20 cellular contexts compared by ENCODE assay signal in the genomic region with DNA sequence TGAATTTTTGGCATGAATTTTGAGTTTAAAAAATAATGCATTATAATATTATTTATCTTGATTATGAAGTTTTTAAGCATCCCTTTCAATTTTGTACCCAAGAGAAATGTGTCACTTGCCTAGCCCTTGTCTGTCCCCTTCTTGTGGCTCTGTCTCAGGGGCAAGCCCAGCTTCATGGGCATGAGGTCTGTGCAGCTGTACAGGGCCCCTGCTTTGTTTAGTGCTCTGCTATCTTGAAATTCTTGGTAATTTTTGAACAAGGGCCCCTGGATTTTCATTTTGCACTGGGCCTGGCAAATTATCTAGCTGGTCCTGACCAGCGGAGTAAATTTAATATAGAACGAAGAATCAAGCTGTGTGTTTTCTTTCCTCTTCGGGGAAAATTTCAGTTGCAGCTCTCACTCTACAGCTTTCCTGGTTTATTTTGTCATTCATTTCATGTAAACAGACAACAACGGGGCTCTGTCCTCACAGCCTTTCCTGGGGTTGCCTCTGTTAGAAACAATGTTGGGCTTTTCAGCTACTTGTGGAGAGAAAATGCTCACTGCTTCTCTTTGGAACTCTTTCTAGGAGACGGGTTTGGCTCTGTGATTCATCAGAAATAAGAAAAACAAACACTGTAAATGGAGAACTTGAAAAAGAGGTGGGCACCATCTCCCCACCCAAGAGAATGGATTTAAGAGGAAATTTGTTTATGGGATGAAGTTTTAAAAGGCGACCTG. TPM values are rescaled to one million over a fixed set of nuclear protein-coding genes. Genes with fewer than 3 reads are reported as not detected.
DNase-seq lines count a peak whose midpoint lies in the region; ATAC-seq, FAIRE-seq and TF ChIP-seq lines count a peak whose summit lies in the region.
"Had no signal": no experiment of that assay in that cellular context is flagged by ENCODE, and none has a peak within 500 bp of the region (broad histone marks: within the 10 kb centered on the region; RNA-seq: fewer than 3 reads in every experiment).

No MANE protein-coding gene starts in this region.

- H3K23me2 ChIP-seq in H9 (ENCODE audit: insufficient read length, low read depth, low read length, poor library complexity, severe bottlenecking): no peaks in the 10 kb centered on the region

- no peak overlapping the region for H3K4me3 Mint-ChIP-seq in H9
- no peak overlapping the region for H3K4me3 Mint-ChIP-seq in astrocyte (ENCODE audit: unreplicated experiment)
- H3K4me3 Mint-ChIP-seq in osteocyte (ENCODE audit: unreplicated experiment): no peak overlapping the region
- H3K4me3 Mint-ChIP-seq: activated naive CD4-positive, alpha-beta T cell treated with anti-CD3 and anti-CD28 coated beads for 36 hours; central memory CD8-positive, alpha-beta T cell had no signal

- no peaks in the 10 kb centered on the region for H3K9me2 ChIP-seq in hepatocyte (replicated peaks; ENCODE audit: insufficient read depth)

- no CpG with 5 or more reads among the region's 6 CpGs for WGBS in H9 (ENCODE audit: extremely low coverage, insufficient read length, low lambda C conversion rate)
- WGBS in hepatocyte (ENCODE audit: low lambda C conversion rate, missing lambda C conversion rate): 43% methylated on average over 6 of the region's 6 CpGs

- H3K56ac ChIP-seq in H9 (ENCODE audit: insufficient read length, low read depth, low read length): no peak overlapping the region

- H3K27ac Mint-ChIP-seq in H9: peak overlapping the region; percentile 89 to 98 (median 95); a peak in 6 of 7 replicates
- peak overlapping the region; percentile 68 for H3K27ac Mint-ChIP-seq in astrocyte (ENCODE audit: unreplicated experiment)
- H3K27ac Mint-ChIP-seq in osteocyte (ENCODE audit: unreplicated experiment): peak overlapping the region; percentile 75
- H3K27ac Mint-ChIP-seq: activated naive CD4-positive, alpha-beta T cell treated with anti-CD3 and anti-CD28 coated beads for 36 hours had no signal

- H3K14ac ChIP-seq in H9 (ENCODE audit: insufficient read depth, low read length): no peak overlapping the region

- H3K4me2 ChIP-seq in H9 (ENCODE audit: insufficient read depth, insufficient read length, low read length) (no peak overlapping the region), astrocyte (ENCODE audit: low read length) (peak overlapping the region; percentile 69), hepatocyte (peak overlapping the region; percentile 23)

- H3K4me1 ChIP-seq in H9 (ENCODE audit: insufficient read depth, low read length): peaks cover under 1% of the 10 kb centered on the region; the same call in 1 of the 2 replicates
- H3K4me1 ChIP-seq in astrocyte (ENCODE audit: insufficient read depth, low read length): peaks cover 12% of the 10 kb centered on the region
- H3K4me1 ChIP-seq in hepatocyte (ENCODE audit: insufficient read depth): peaks cover 27% of the 10 kb centered on the region

- no peak overlapping the region for H4K91ac ChIP-seq in H9 (ENCODE audit: insufficient read length, low read depth, low read length)

- H3K4ac ChIP-seq in H9 (ENCODE audit: low read depth, low read length): no peak overlapping the region; the same call in 1 of the 2 replicates

- peaks cover 0 to 4% (median 0%) of the 10 kb centered on the region in 3 experiments; a peak in 1 of 7 replicates for H3K36me3 Mint-ChIP-seq in H9 (ENCODE audit: insufficient read depth in 1 of 3, low read depth in 3 of 3)
- no peaks in the 10 kb centered on the region for H3K36me3 Mint-ChIP-seq in astrocyte (ENCODE audit: low read depth, unreplicated experiment)
- H3K36me3 Mint-ChIP-seq in osteocyte (ENCODE audit: unreplicated experiment): no peaks in the 10 kb centered on the region

- H3K4me3 ChIP-seq in astrocyte (ENCODE audit: insufficient read depth, low read depth, low read length): peak overlapping the region; percentile 17
- no peak overlapping the region for H3K4me3 ChIP-seq in hepatocyte
- H3K4me3 ChIP-seq: heart right ventricle, thoracic aorta had no signal

- H3T11ph ChIP-seq in H9 (ENCODE audit: low read length): no peak overlapping the region

- no peak overlapping the region for H2BK12ac ChIP-seq in H9 (ENCODE audit: insufficient read length, low read depth, low read length)

- H2AFZ ChIP-seq in H9 (ENCODE audit: low read length) (no peak overlapping the region), astrocyte (ENCODE audit: low read depth, low read length) (peak overlapping the region; percentile 59), hepatocyte (no peak overlapping the region)

- H3K18ac ChIP-seq in H9 (ENCODE audit: insufficient read length, low read depth, low read length): no peak overlapping the region

- DNase-seq in H9: no peak
- peak; percentile 25 for DNase-seq in astrocyte (ENCODE audit: low read depth)
- DNase-seq in hepatocyte (ENCODE audit: low spot score): peak; percentile 23
- DNase-seq in osteocyte (ENCODE audit: extremely low spot score, unreplicated experiment): no peak
- no peak for DNase-seq in NCI-H2196 treated with DMSO at 0.1 percent for 48 hours (lab: John Stamatoyannopoulos, UW; ENCODE audit: unreplicated experiment)
- DNase-seq in central memory CD4-positive, alpha-beta T cell: no peak
- DNase-seq: activated CD4-positive, CD25-positive, alpha-beta regulatory T cell treated with anti-CD3 and anti-CD28 coated beads, Interleukin-2, amount 50 U/mL, for 72 hours; activated naive CD4-positive, alpha-beta T cell treated with anti-CD3 and anti-CD28 coated beads for 36 hours; Calu3; heart right ventricle; left colon; NCI-H774 had no signal

- H3K23ac ChIP-seq in H9 (ENCODE audit: insufficient read length, low read depth, low read length): no peak overlapping the region

- FAIRE-seq in astrocyte (lab: Jason Lieb, UNC): no peak
- FAIRE-seq: GM18507 had no signal

- H4K8ac ChIP-seq in H9 (replicated peaks; ENCODE audit: insufficient read length, low read depth, low read length): no peak overlapping the region

- H2BK20ac ChIP-seq in H9 (ENCODE audit: low read depth, low read length, poor library complexity, severe bottlenecking): no peak overlapping the region

- H3K9ac ChIP-seq in H9 (ENCODE audit: extremely low read depth, insufficient read length, low read length) (no peak overlapping the region), astrocyte (ENCODE audit: low read length) (peak overlapping the region; percentile 2)

- H3K27me3 Mint-ChIP-seq in H9 (ENCODE audit: low read depth) (no peaks in the 10 kb centered on the region), astrocyte (ENCODE audit: low read depth, unreplicated experiment) (no peaks in the 10 kb centered on the region), osteocyte (ENCODE audit: unreplicated experiment) (peaks cover 2% of the 10 kb centered on the region)

- peaks cover 29 to 38% of the 10 kb centered on the region in 2 experiments for H3K4me1 Mint-ChIP-seq in H9
- H3K4me1 Mint-ChIP-seq in astrocyte (ENCODE audit: low read depth, unreplicated experiment): peaks cover 11% of the 10 kb centered on the region
- peaks cover 49% of the 10 kb centered on the region for H3K4me1 Mint-ChIP-seq in osteocyte (ENCODE audit: unreplicated experiment)
- H3K4me1 Mint-ChIP-seq: central memory CD8-positive, alpha-beta T cell had no signal

- H2BK5ac ChIP-seq in H9 (ENCODE audit: insufficient read length, low read length): no peak overlapping the region

- H3K9me3 ChIP-seq in H9 (ENCODE audit: control insufficient read depth, low read depth, low read length): no peaks in the 10 kb centered on the region
- H3K9me3 ChIP-seq in astrocyte (ENCODE audit: insufficient read depth, low read depth, low read length): no peaks in the 10 kb centered on the region
- no peaks in the 10 kb centered on the region for H3K9me3 ChIP-seq in hepatocyte (ENCODE audit: low read depth)
- H3K9me3 ChIP-seq: heart right ventricle, thoracic aorta had no signal

- H3K79me1 ChIP-seq in H9 (ENCODE audit: insufficient read depth, low read depth, low read length, poor library complexity, severe bottlenecking): no peaks in the 10 kb centered on the region

- TF ChIP-seq CTCF in H9 (conservative IDR thresholded peaks at IDR 0.05) (no peak), astrocyte (IDR thresholded peaks at IDR 0.05; ENCODE audit: insufficient read depth, low read depth, low read length) (no peak), hepatocyte (IDR thresholded peaks at IDR 0.05; ENCODE audit: poor library complexity) (no peak), osteocyte (IDR thresholded peaks at IDR 0.05) (no peak)

- H3K79me2 ChIP-seq in H9 (ENCODE audit: insufficient read depth, low read length) (no peaks in the 10 kb centered on the region), astrocyte (ENCODE audit: insufficient read depth, low read length) (no peaks in the 10 kb centered on the region), hepatocyte (no peaks in the 10 kb centered on the region)

- H2AK5ac ChIP-seq in H9 (ENCODE audit: insufficient read length, low read length): no peak overlapping the region

- no peaks in the 10 kb centered on the region for H3K27me3 ChIP-seq in H9 (ENCODE audit: insufficient read depth, low read length)
- H3K27me3 ChIP-seq in astrocyte (ENCODE audit: insufficient read depth, low read length): no peaks in the 10 kb centered on the region
- no peaks in the 10 kb centered on the region for H3K27me3 ChIP-seq in hepatocyte
- H3K27me3 ChIP-seq: heart right ventricle had no signal

- ATAC-seq in GM19324 (IDR thresholded peaks at IDR 0.05; ENCODE audit: low FRiP score, unreplicated experiment) (no peak), HG02981 (IDR thresholded peaks at IDR 0.05; ENCODE audit: unreplicated experiment) (no peak)
- ATAC-seq: heart right ventricle, left colon had no signal

- H4K20me1 ChIP-seq in H9 (ENCODE audit: control insufficient read depth, insufficient read depth, insufficient read length): no peaks in the 10 kb centered on the region
- H4K20me1 ChIP-seq in astrocyte (ENCODE audit: insufficient read depth, low read length): no peaks in the 10 kb centered on the region
- H4K20me1 ChIP-seq in hepatocyte (ENCODE audit: insufficient read depth, poor library complexity, severe bottlenecking): no peaks in the 10 kb centered on the region

- H4K5ac ChIP-seq in H9 (ENCODE audit: insufficient read length, low read depth, low read length): no peak overlapping the region

- H3K9me3 Mint-ChIP-seq in H9: no peaks in the 10 kb centered on the region
- H3K9me3 Mint-ChIP-seq in astrocyte (ENCODE audit: unreplicated experiment): no peaks in the 10 kb centered on the region
- H3K9me3 Mint-ChIP-seq in osteocyte (ENCODE audit: unreplicated experiment): no peaks in the 10 kb centered on the region
- H3K9me3 Mint-ChIP-seq: activated naive CD4-positive, alpha-beta T cell treated with anti-CD3 and anti-CD28 coated beads for 36 hours; central memory CD8-positive, alpha-beta T cell had no signal

- H2BK15ac ChIP-seq in H9 (ENCODE audit: low read depth, low read length): no peak overlapping the region

- H2BK120ac ChIP-seq in H9 (ENCODE audit: low read depth, low read length, poor library complexity, severe bottlenecking): no peak overlapping the region

- H3K27ac ChIP-seq in H9 (ENCODE audit: insufficient read length, low read depth, low read length) (no peak overlapping the region), astrocyte (ENCODE audit: low read depth, low read length) (no peak overlapping the region), hepatocyte (peak overlapping the region; percentile 46)
- H3K27ac ChIP-seq: epithelial cell of prostate, heart right ventricle, thoracic aorta had no signal

- H3K36me3 ChIP-seq in astrocyte (ENCODE audit: insufficient read depth, low read length) (no peaks in the 10 kb centered on the region), hepatocyte (replicated peaks; ENCODE audit: insufficient read depth, low read depth) (no peaks in the 10 kb centered on the region)
- H3K36me3 ChIP-seq: heart right ventricle, thoracic aorta had no signal

RNA-seq across cellular contexts. Expression of gene LIX1, which starts 41.1 kb away (rescaled TPM):
- total RNA-seq in H9 (2021): 0.07 and 0.13 TPM in 2 replicates
- total RNA-seq in astrocyte: 0.24 and 0.59 TPM in 2 replicates
- total RNA-seq in hepatocyte: 4.7 and 6.2 TPM in 2 replicates
- 2.4 and 4.3 TPM in 2 replicates for polyA plus RNA-seq in hepatocyte
- total RNA-seq in osteocyte: 0.26 and 0.48 TPM in 2 replicates
- total RNA-seq: activated naive CD4-positive, alpha-beta T cell treated with anti-CD3 and anti-CD28 coated beads for 36 hours; Calu3; heart right ventricle; myocyte; T-helper 1 cell treated with Interleukin-12 subunit alpha and Interleukin-12 subunit beta and Interleukin-4 antibody, amounts not matched to agents 30 ng/mL and 1 ng/mL, for 36 hours; thoracic aorta had no signal

Comparison
In these comparisons a context has a peak if more than half of its experiments do, and no peak if none do; other contexts are left out.
1. DNase-seq: peak in astrocyte (single experiment) and hepatocyte (single experiment); none in H9 (single experiment), osteocyte (single experiment), NCI-H2196 treated with DMSO at 0.1 percent for 48 hours (single experiment) and central memory CD4-positive, alpha-beta T cell (single experiment).
2. Peak in every context shown above with its lines, with median percentiles within 50 percentile points of each other: H3K27ac Mint-ChIP-seq.